Comparison of ENCODE assay signal across 8 cellular contexts in genomic region chr9:128552153-128552743, GRCh38. TPM values are rescaled to one million over a fixed set of nuclear protein-coding genes. Genes with fewer than 3 reads are reported as not detected.
A peak's percentile ranks its signal among the peaks of the same experiment; 100 is the strongest.
DNase-seq lines count a peak whose midpoint lies in the region; TF ChIP-seq lines count a peak whose summit lies in the region.

SPTAN1 (plus strand) TSS chr9:128552587; CDS start chr9:128566741, 14,154 bp downstream.

- H4K20me1 ChIP-seq in Loucy (ENCODE audit: insufficient read depth, low read length, poor library complexity, severe bottlenecking), result peaks cover 27% of the 10 kb centered on the region

- peak within 1 kb of the TSS; percentile 86 for H3K27ac Mint-ChIP-seq in nephron progenitor cell
- peak within 1 kb of the TSS; percentile 88 for H3K27ac Mint-ChIP-seq in stimulated activated naive CD8-positive, alpha-beta T cell treated with anti-CD3 and anti-CD28 coated beads, Interleukin-15, Interleukin-2, amounts not matched to agents 100 ng/mL and 50 ng/mL, for 24 hours

- H3K36me3 ChIP-seq in H7 (replicated peaks; ENCODE audit: control insufficient read depth, insufficient read depth, low read length) (no peaks in the 10 kb centered on the region), Loucy (ENCODE audit: insufficient read depth, low read length) (no peaks in the 10 kb centered on the region)

- H3K4me1 ChIP-seq in Loucy (ENCODE audit: insufficient read depth, low read length, poor library complexity, severe bottlenecking), result peaks cover 48% of the 10 kb centered on the region

- H3K79me2 ChIP-seq in Loucy (ENCODE audit: insufficient read depth, low read length), result peaks cover 52% of the 10 kb centered on the region

- H3K9me3 ChIP-seq in Loucy (ENCODE audit: insufficient read depth, low read depth, low read length), result no peaks in the 10 kb centered on the region

- peaks cover 2% of the 10 kb centered on the region for H3K36me3 Mint-ChIP-seq in nephron progenitor cell (ENCODE audit: low read depth)
- peaks cover 6% of the 10 kb centered on the region for H3K36me3 Mint-ChIP-seq in stimulated activated naive CD8-positive, alpha-beta T cell treated with anti-CD3 and anti-CD28 coated beads, Interleukin-15, Interleukin-2, amounts not matched to agents 100 ng/mL and 50 ng/mL, for 24 hours (ENCODE audit: low read depth)

- peak; percentile 95 for DNase-seq in ELR (ENCODE audit: low read depth)
- DNase-seq in H7, result peak; percentile 99
- peak; percentile 79 to 90 for DNase-seq in SHP77 (lab: John Stamatoyannopoulos, UW)
- DNase-seq in activated T-helper 9 cell treated with anti-CD3 and anti-CD28 coated beads, Interleukin-2, amount 50 U/mL, for 16 hours (ENCODE audit: low read depth), result peak; percentile 90
- DNase-seq in fibroblast of the conjunctiva (ENCODE audit: low read depth), result peak; percentile 83
- peak; percentile 96 for DNase-seq in nephron progenitor cell

- peaks cover 44% of the 10 kb centered on the region for H3K4me1 Mint-ChIP-seq in nephron progenitor cell
- peaks cover 26% of the 10 kb centered on the region for H3K4me1 Mint-ChIP-seq in stimulated activated naive CD8-positive, alpha-beta T cell treated with anti-CD3 and anti-CD28 coated beads, Interleukin-15, Interleukin-2, amounts not matched to agents 100 ng/mL and 50 ng/mL, for 24 hours (ENCODE audit: low read depth)

- no peaks in the 10 kb centered on the region for H3F3A ChIP-seq in Loucy (ENCODE audit: low read depth)

- H3K4me3 ChIP-seq in H7 (ENCODE audit: insufficient read depth, low read depth, low read length) (peak within 1 kb of the TSS; percentile 68), Loucy (ENCODE audit: low read length, poor library complexity, severe bottlenecking) (peak within 1 kb of the TSS; percentile 76)

- H3K4me3 Mint-ChIP-seq in nephron progenitor cell, result peak within 1 kb of the TSS; percentile 91
- peak within 1 kb of the TSS; percentile 88 for H3K4me3 Mint-ChIP-seq in stimulated activated naive CD8-positive, alpha-beta T cell treated with anti-CD3 and anti-CD28 coated beads, Interleukin-15, Interleukin-2, amounts not matched to agents 100 ng/mL and 50 ng/mL, for 24 hours

- no peaks in the 10 kb centered on the region for H3K9me3 Mint-ChIP-seq in nephron progenitor cell
- H3K9me3 Mint-ChIP-seq in stimulated activated naive CD8-positive, alpha-beta T cell treated with anti-CD3 and anti-CD28 coated beads, Interleukin-15, Interleukin-2, amounts not matched to agents 100 ng/mL and 50 ng/mL, for 24 hours, result no peaks in the 10 kb centered on the region

- no peaks in the 10 kb centered on the region for H3K27me3 ChIP-seq in H7 (ENCODE audit: control insufficient read depth, insufficient read depth, low read length)
- H3K27me3 ChIP-seq in Loucy (ENCODE audit: insufficient read depth, low read length, poor library complexity, severe bottlenecking), result no peaks in the 10 kb centered on the region

- H2AFZ ChIP-seq in Loucy (ENCODE audit: low read length), result peak within 1 kb of the TSS; percentile 93

- TF ChIP-seq CTCF in Loucy (conservative IDR thresholded peaks at IDR 0.05; ENCODE audit: low read length), result no peak
- TF ChIP-seq CTCF in nephron progenitor cell (IDR thresholded peaks at IDR 0.05), result no peak

- H3K27me3 Mint-ChIP-seq in nephron progenitor cell (ENCODE audit: low read depth, poor library complexity), result no peaks in the 10 kb centered on the region
- H3K27me3 Mint-ChIP-seq in stimulated activated naive CD8-positive, alpha-beta T cell treated with anti-CD3 and anti-CD28 coated beads, Interleukin-15, Interleukin-2, amounts not matched to agents 100 ng/mL and 50 ng/mL, for 24 hours, result no peaks in the 10 kb centered on the region

- peak within 1 kb of the TSS; percentile 75 for H3K9ac ChIP-seq in Loucy (ENCODE audit: low read depth, low read length, poor library complexity, severe bottlenecking)

- no peaks in the 10 kb centered on the region for H3K9me2 ChIP-seq in Loucy (replicated peaks; ENCODE audit: low read depth, low read length)

- H3K4me2 ChIP-seq in Loucy (ENCODE audit: low read depth, low read length, poor library complexity, severe bottlenecking), result peak within 1 kb of the TSS; percentile 88

RNA-seq across cellular contexts. Expression of gene SPTAN1, which starts in this region (rescaled TPM):
- 124 and 132 TPM in 2 replicates for total RNA-seq in H7 (2014; rRNA removed; shearing (Covaris generic))

Comparison
In these comparisons a context has a peak if more than half of its experiments do, and no peak if none do; other contexts are left out.
1. Peak in every context shown above with its lines: DNase-seq and H3K4me3 ChIP-seq.